Comparison of ENCODE assay signal across 23 cellular contexts in the genomic region with DNA sequence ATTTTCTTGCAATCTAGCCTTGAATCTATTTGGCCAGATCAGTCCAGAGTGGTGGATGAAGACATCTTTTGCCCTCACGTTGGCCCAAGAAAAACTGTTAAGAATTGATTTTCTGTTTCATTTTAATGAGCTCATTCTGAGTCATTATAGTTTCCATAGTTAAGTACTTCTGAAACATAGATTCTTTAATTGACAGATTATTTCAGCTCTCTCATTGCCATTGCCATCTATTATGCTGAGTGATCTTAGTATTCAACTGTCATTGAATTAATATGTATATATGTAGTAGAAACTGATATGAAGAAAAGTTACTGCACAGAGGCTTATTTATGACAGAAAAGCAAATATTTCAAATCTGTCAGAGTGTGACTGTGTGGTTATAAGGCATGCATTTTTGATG. TPM values are rescaled to one million over a fixed set of nuclear protein-coding genes. Genes with fewer than 3 reads are reported as not detected.
A peak's percentile ranks its signal among the peaks of the same experiment; 100 is the strongest.
DNase-seq lines count a peak whose midpoint lies in the region; ATAC-seq, FAIRE-seq and TF ChIP-seq lines count a peak whose summit lies in the region.
"Had no signal": no experiment of that assay in that cellular context is flagged by ENCODE, and none has a peak within 500 bp of the region (broad histone marks: within the 10 kb centered on the region; RNA-seq: fewer than 3 reads in every experiment).

No MANE protein-coding gene starts in this region.

- H3K27ac Mint-ChIP-seq in stimulated activated naive CD8-positive, alpha-beta T cell treated with anti-CD3 and anti-CD28 coated beads, Interleukin-15, amount 100 ng/mL, for 72 hours, result no peak overlapping the region
- H3K27ac Mint-ChIP-seq in CD4-positive, alpha-beta T cell, result no peak overlapping the region
- H3K27ac Mint-ChIP-seq: CD14-positive monocyte; CD8-positive, alpha-beta T cell had no signal

- H3K4me3 Mint-ChIP-seq in stimulated activated naive CD8-positive, alpha-beta T cell treated with anti-CD3 and anti-CD28 coated beads, Interleukin-15, amount 100 ng/mL, for 72 hours, result no peak overlapping the region
- H3K4me3 Mint-ChIP-seq in CD4-positive, alpha-beta T cell, result no peak overlapping the region
- H3K4me3 Mint-ChIP-seq: CD14-positive monocyte; CD8-positive, alpha-beta T cell had no signal

- H3K79me2 ChIP-seq in GM12878 (ENCODE audit: control insufficient read depth, insufficient read depth, low read length), result no peaks in the 10 kb centered on the region

- no peak for DNase-seq in stimulated activated naive CD8-positive, alpha-beta T cell treated with anti-CD3 and anti-CD28 coated beads, Interleukin-15, amount 100 ng/mL, for 72 hours
- DNase-seq in stimulated activated naive CD8-positive, alpha-beta T cell treated with anti-CD3 and anti-CD28 coated beads, Interleukin-15, Interleukin-2, amounts not matched to agents 100 U/mL and 50 U/mL, for 24 hours, result no peak
- DNase-seq in GM12878 (ENCODE audit: low read depth, low spot score) (no peak), ecto neural progenitor cell (ENCODE audit: low spot score) (no peak)
- no peak for DNase-seq in CD4-positive, alpha-beta T cell
- DNase-seq: 8988T; Calu3; CD8-positive, alpha-beta T cell; DMS79 treated with DMSO at 0.1 percent for 48 hours; GF-D8; GM23248; HCEC 1CT had no signal

- intact Hi-C loops in GM12878 (cut with micrococcal nuclease; ENCODE audit: unreplicated experiment), result no loop called here
- intact Hi-C loops in CD4-positive, alpha-beta T cell (cut with DNase I, micrococcal nuclease), result no loop called here

- FAIRE-seq in GM12878 (lab: Jason Lieb, UNC), result no peak
- FAIRE-seq: GM12891, H54 had no signal

- no peaks in the 10 kb centered on the region for H3K4me1 ChIP-seq in GM12878 (ENCODE audit: control insufficient read depth, insufficient read depth, low read length)
- H3K4me1 ChIP-seq: BLaER1 had no signal

- in situ Hi-C loops in GM12878 (cut with MboI), result no loop called here

- no peak overlapping the region for H3K9ac ChIP-seq in GM12878 (ENCODE audit: control insufficient read depth, insufficient read depth, low read length)
- H3K9ac ChIP-seq: BLaER1, GM23248, KMS-11 had no signal

- no peak for TF ChIP-seq POLR2A in GM12878 (IDR thresholded peaks at IDR 0.05; ENCODE audit: low read depth, low read length)

- H4K20me1 ChIP-seq in GM12878 (ENCODE audit: control insufficient read depth, insufficient read depth), result no peaks in the 10 kb centered on the region
- H4K20me1 ChIP-seq: BLaER1 had no signal

- H3K36me3 ChIP-seq in GM12878 (ENCODE audit: control insufficient read depth in 2 of 2, insufficient read depth in 2 of 2, low read length in 1 of 2), result no peaks in the 10 kb centered on the region
- H3K36me3 ChIP-seq: BLaER1 had no signal

- no peak overlapping the region for H3K27ac ChIP-seq in GM12878 (ENCODE audit: control insufficient read depth, insufficient read depth)
- no peak overlapping the region for H3K27ac ChIP-seq in CD4-positive, alpha-beta T cell (ENCODE audit: low read depth, low read length)
- H3K27ac ChIP-seq: BLaER1, GM23248, HL-60, KMS-11 had no signal

- no peak for TF ChIP-seq CTCF in GM12878 (IDR thresholded peaks at IDR 0.05 in 2 of 3, conservative IDR thresholded peaks at IDR 0.05 in 1 of 3; ENCODE audit: control insufficient read depth in 2 of 3, extremely low read depth in 1 of 3, insufficient read depth in 1 of 3, low read depth in 3 of 3, low read length in 3 of 3)
- no peak for TF ChIP-seq CTCF in CD4-positive, alpha-beta T cell (IDR thresholded peaks at IDR 0.05)

- peaks cover 14 to 16% of the 10 kb centered on the region in 2 donors for H3K9me3 Mint-ChIP-seq in stimulated activated naive CD8-positive, alpha-beta T cell treated with anti-CD3 and anti-CD28 coated beads, Interleukin-15, amount 100 ng/mL, for 72 hours
- H3K9me3 Mint-ChIP-seq in CD4-positive, alpha-beta T cell, result peaks cover 4% of the 10 kb centered on the region

- no peaks in the 10 kb centered on the region for H3K27me3 ChIP-seq in GM12878 (replicated peaks in 1 of 2; ENCODE audit: control insufficient read depth in 2 of 2, insufficient read depth in 2 of 2, low read length in 1 of 2)
- no peaks in the 10 kb centered on the region for H3K27me3 ChIP-seq in CD4-positive, alpha-beta T cell (ENCODE audit: control insufficient read depth, insufficient read depth, low read length)

- 0% methylated on average over 1 of the region's 1 CpG for WGBS in GM12878 (ENCODE audit: insufficient coverage, insufficient replicate concordance, low lambda C conversion rate, missing lambda C conversion rate)

- ATAC-seq in stimulated activated naive CD8-positive, alpha-beta T cell treated with anti-CD3 and anti-CD28 coated beads, Interleukin-15, amount 100 ng/mL, for 72 hours, result peak; percentile 57
- ATAC-seq in stimulated activated naive CD8-positive, alpha-beta T cell treated with anti-CD3 and anti-CD28 coated beads, Interleukin-15, Interleukin-2, amounts not matched to agents 100 U/mL and 50 U/mL, for 24 hours, result no peak
- peak; percentile 43 for ATAC-seq in GM18870 (IDR thresholded peaks at IDR 0.05; ENCODE audit: unreplicated experiment)
- peak; percentile 79 for ATAC-seq in GM12878
- no peak for ATAC-seq in CD4-positive, alpha-beta T cell (ENCODE audit: poor library complexity)
- ATAC-seq in GM18873 (IDR thresholded peaks at IDR 0.05; ENCODE audit: low FRiP score, unreplicated experiment), result no peak
- ATAC-seq: CD8-positive, alpha-beta T cell had no signal

- CTCF ChIA-PET in GM12878 (lab: Yijun Ruan, JAX), result interaction anchor here (0.5 to 1.5 kb wide), 4 partner anchors 12 to 1734 kb away, joined by 3 to 5 read pairs (median 4); no protein-coding TSS in a partner anchor
- CTCF ChIA-PET in CD4-positive, alpha-beta T cell (lab: Charles Lee), result interaction anchor here (0.9 kb wide), 1 partner anchor 10 kb away, joined by 3 read pairs; no protein-coding TSS in a partner anchor

- TF ChIP-seq EP300 in GM12878 (IDR thresholded peaks at IDR 0.05; ENCODE audit: borderline replicate concordance in 1 of 2, control insufficient read depth in 1 of 2, low read depth in 2 of 2, low read length in 2 of 2), result no peak

- no peak overlapping the region for H3K4me2 ChIP-seq in GM12878 (ENCODE audit: control insufficient read depth, insufficient read depth)
- H3K4me2 ChIP-seq: BLaER1, KMS-11 had no signal

- no peaks in the 10 kb centered on the region for H3K27me3 Mint-ChIP-seq in stimulated activated naive CD8-positive, alpha-beta T cell treated with anti-CD3 and anti-CD28 coated beads, Interleukin-15, amount 100 ng/mL, for 72 hours
- H3K27me3 Mint-ChIP-seq in CD4-positive, alpha-beta T cell, result no peaks in the 10 kb centered on the region

- SMC1A ChIA-PET in GM12878 (lab: Charles Lee; ENCODE audit: uncharacterized antibody, unreplicated experiment), result interaction anchor here (0.5 to 1.5 kb wide), 6 partner anchors 15 to 1480 kb away, joined by 3 to 5 read pairs (median 3); no protein-coding TSS in a partner anchor

- no peaks in the 10 kb centered on the region for H3K36me3 Mint-ChIP-seq in CD4-positive, alpha-beta T cell (ENCODE audit: low read depth)
- H3K36me3 Mint-ChIP-seq: CD14-positive monocyte; CD8-positive, alpha-beta T cell had no signal

- H3K4me1 Mint-ChIP-seq in stimulated activated naive CD8-positive, alpha-beta T cell treated with anti-CD3 and anti-CD28 coated beads, Interleukin-15, amount 100 ng/mL, for 72 hours, result peaks cover 14% of the 10 kb centered on the region
- H3K4me1 Mint-ChIP-seq in CD4-positive, alpha-beta T cell (ENCODE audit: low read depth), result no peaks in the 10 kb centered on the region
- H3K4me1 Mint-ChIP-seq: CD14-positive monocyte had no signal

- POLR2A ChIA-PET in GM12878 (lab: Charles Lee), result no interaction called here
- POLR2A ChIA-PET in CD4-positive, alpha-beta T cell (lab: Charles Lee), result no interaction called here

- RAD21 ChIA-PET in GM12878 (lab: Charles Lee; ENCODE audit: unreplicated experiment), result no interaction called here

- no peak overlapping the region for H3K4me3 ChIP-seq in GM12878
- H3K4me3 ChIP-seq: BLaER1, GM23248 had no signal

- TF ChIP-seq RAD21 in GM12878 (IDR thresholded peaks at IDR 0.05; ENCODE audit: insufficient read depth, low read depth, low read length), result no peak

- no TSS peak for BruUV-seq in GM12878 (replicated peaks; lab: Mats Ljungman, UMichigan)

- H3K9me3 ChIP-seq in GM12878 (replicated peaks; ENCODE audit: control insufficient read depth, insufficient read depth, low read length), result no peaks in the 10 kb centered on the region; the same call in 2 of the 3 replicates
- peaks cover 4% of the 10 kb centered on the region for H3K9me3 ChIP-seq in CD4-positive, alpha-beta T cell (ENCODE audit: control insufficient read depth, low read length)

- no peak overlapping the region for H2AFZ ChIP-seq in GM12878 (ENCODE audit: control insufficient read depth, low read depth, low read length)
- H2AFZ ChIP-seq: GM23248 had no signal

RNA-seq across cellular contexts. Expression of a gene that starts 45.5 kb away (rescaled TPM):
- not detected in 2 replicates for total RNA-seq in GM12878 (2013; cell fraction: nucleolus; rRNA removed)
- not detected in 2 replicates for total RNA-seq in GM12878 (2014; rRNA removed)
- total RNA-seq in GM12878 (2014; rRNA removed; fragmentation: Illumina TruSeq; extraction: Trizol), result not detected in 2 replicates
- total RNA-seq in GM12878 (2021), result not detected in 2 replicates
- polyA plus RNA-seq in GM12878 (2011; ENCODE audit: low read depth), result not detected
- not detected in 2 replicates for polyA plus RNA-seq in GM12878 (2011; rRNA removed)
- not detected in 2 replicates for polyA plus RNA-seq in GM12878 (2011; cell fraction: cytosol; rRNA removed)
- not detected in 2 replicates for polyA plus RNA-seq in GM12878 (2011; cell fraction: nucleus; rRNA removed)
- not detected in 2 replicates for polyA plus RNA-seq in GM12878 (2012)
- polyA plus RNA-seq in GM12878 (2014; fragmentation: Illumina TruSeq; extraction: Trizol), result not detected in 2 replicates
- polyA plus RNA-seq in GM12878 (2014; fragmentation: Nextera tagmentation; extraction: Ambion mirVana), result not detected
- polyA plus RNA-seq in GM12878 (2014; rRNA removed), result not detected in 2 replicates
- not detected for polyA plus RNA-seq in GM12878 (2016; fragmentation: Nextera tagmentation; extraction: Ambion mirVana)
- polyA minus RNA-seq in GM12878 (2011; rRNA and poly(A)+ RNA removed), result not detected in 2 replicates
- polyA minus RNA-seq in GM12878 (2011; cell fraction: cytosol; rRNA and poly(A)+ RNA removed), result not detected in 2 replicates
- not detected in 2 replicates for polyA minus RNA-seq in GM12878 (2011; cell fraction: nucleus; rRNA and poly(A)+ RNA removed)
- total RNA-seq in CD4-positive, alpha-beta T cell, result not detected
- total RNA-seq: A673; Calu3; CD8-positive, alpha-beta T cell; GM23248; HT1080 had no signal
- polyA plus RNA-seq: AG04450, CD14-positive monocyte, GM23248 had no signal

Comparison
In these comparisons a context has a peak if more than half of its experiments do, and no peak if none do; other contexts are left out.
1. ATAC-seq: peak in stimulated activated naive CD8-positive, alpha-beta T cell treated with anti-CD3 and anti-CD28 coated beads, Interleukin-15, amount 100 ng/mL, for 72 hours (single experiment), GM18870 (single experiment) and GM12878 (single experiment); none in stimulated activated naive CD8-positive, alpha-beta T cell treated with anti-CD3 and anti-CD28 coated beads, Interleukin-15, Interleukin-2, amounts not matched to agents 100 U/mL and 50 U/mL, for 24 hours (single experiment), CD4-positive, alpha-beta T cell (single experiment) and GM18873 (single experiment).